ENCODE assay signal across 8 cellular contexts in the genomic region with DNA sequence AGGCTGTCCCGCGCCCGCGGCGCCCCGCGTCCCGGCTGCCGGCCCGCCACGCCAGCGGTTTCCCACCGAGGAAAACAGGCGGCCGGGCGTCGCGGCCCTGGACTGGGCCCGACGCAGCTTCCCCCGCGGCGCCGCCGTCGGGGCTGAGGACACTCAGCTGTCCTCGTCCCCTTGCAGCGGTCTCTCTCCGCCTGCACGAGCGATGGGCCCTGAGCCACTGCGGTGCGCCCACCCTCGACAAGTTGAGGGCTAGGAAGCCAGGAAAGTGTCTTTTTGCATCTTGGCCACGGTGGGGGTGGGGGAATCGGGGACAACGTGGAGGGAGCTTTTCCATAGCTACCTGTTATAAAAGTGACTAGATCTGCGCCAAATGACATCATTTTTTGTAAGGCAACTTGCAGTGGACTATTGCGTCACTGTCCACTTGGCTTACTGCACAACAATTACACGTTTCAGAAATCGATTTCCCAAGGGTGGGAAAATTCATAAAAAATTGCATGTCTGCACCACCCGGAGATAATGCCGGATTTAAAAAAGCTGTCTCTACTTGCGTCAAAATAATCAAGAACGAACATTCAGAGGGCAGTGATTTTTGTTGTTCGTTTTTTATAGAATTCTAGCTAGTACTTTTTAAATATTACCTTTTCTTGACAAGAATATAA. TPM values are rescaled to one million over a fixed set of nuclear protein-coding genes. Genes with fewer than 3 reads are reported as not detected.
DNase-seq lines count a peak whose midpoint lies in the region; ATAC-seq and TF ChIP-seq lines count a peak whose summit lies in the region.

No MANE protein-coding gene starts in this region.

- peak overlapping the region; percentile 73 for H3K4me3 ChIP-seq in AG04449 (ENCODE audit: low read depth, low read length)

- peak overlapping the region; percentile 73 for H3K4me3 Mint-ChIP-seq in MCF 10A (ENCODE audit: unreplicated experiment)

- intact Hi-C loops in MCF 10A (cut with micrococcal nuclease) = loop anchor here (1.0 to 2.0 kb wide), 2 partner anchors 28 to 117 kb away; partner anchors contain the start of genes CXorf58 and EIF2S3

- DNase-seq in AG04449 (ENCODE audit: low read depth, low spot score) (no peak), NCI-H446 treated with DMSO at 0.1 percent for 48 hours (lab: John Stamatoyannopoulos, UW) (peak; percentile 19), MCF 10A (ENCODE audit: unreplicated experiment) (peak; percentile 36)
- DNase-seq in stimulated activated naive CD8-positive, alpha-beta T cell treated with anti-CD3 and anti-CD28 coated beads, Interleukin-15, Interleukin-2, amounts not matched to agents 100 U/mL and 50 U/mL, for 24 hours = peak; percentile 37
- DNase-seq in stimulated activated CD4-positive, alpha-beta T cell treated with anti-CD3 and anti-CD28 coated beads, Interleukin-12 subunit alpha, Interleukin-12 subunit beta, amount 100 ng/mL, for 4 hours = no peak

- ATAC-seq in GM18505 (IDR thresholded peaks at IDR 0.05; ENCODE audit: unreplicated experiment) (peak; percentile 23), HG02938 (IDR thresholded peaks at IDR 0.05; ENCODE audit: unreplicated experiment) (peak; percentile 14)
- peak; percentile 16 for ATAC-seq in stimulated activated naive CD8-positive, alpha-beta T cell treated with anti-CD3 and anti-CD28 coated beads, Interleukin-15, Interleukin-2, amounts not matched to agents 100 U/mL and 50 U/mL, for 24 hours

- peak; percentile 43 for TF ChIP-seq POLR2A in GM18505 (IDR thresholded peaks at IDR 0.05; ENCODE audit: borderline replicate concordance, extremely low read depth, insufficient read depth, insufficient read length)

- BruUV-seq in MCF 10A (replicated peaks; lab: Mats Ljungman, UMichigan) = no TSS peak

- POLR2A ChIA-PET in AG04449 (lab: Yijun Ruan, JAX) (interaction anchor here (0.5 to 2.3 kb wide), 5 partner anchors 22 to 283 kb away, joined by 3 to 20 read pairs (median 4); partner anchors contain the start of genes ACOT9, EIF2S3 and SAT1), MCF 10A (lab: Yijun Ruan, JAX) (interaction anchor here (0.6 to 6.6 kb wide), 17 partner anchors 10 to 283 kb away, joined by 3 to 114 read pairs (median 3); partner anchors contain the start of genes ACOT9, APOO, CXorf58 and EIF2S3)

- CTCF ChIA-PET in AG04449 (lab: Yijun Ruan, JAX) = interaction anchor here (2.9 kb wide), 1 partner anchor 28 kb away, joined by 17 read pairs; the partner anchor contains the start of gene EIF2S3
- CTCF ChIA-PET in MCF 10A (lab: Yijun Ruan, JAX) = interaction anchor here (0.6 to 4.4 kb wide), 7 partner anchors 26 to 225 kb away, joined by 3 to 23 read pairs (median 3); partner anchors contain the start of gene EIF2S3

- H3K4me1 Mint-ChIP-seq in MCF 10A (ENCODE audit: insufficient read depth, unreplicated experiment) = no peaks in the 10 kb centered on the region

- H3K27ac Mint-ChIP-seq in MCF 10A (ENCODE audit: low read depth, unreplicated experiment) = peak overlapping the region; percentile 77

- no peaks in the 10 kb centered on the region for H3K9me3 Mint-ChIP-seq in MCF 10A (ENCODE audit: unreplicated experiment)

- H3K36me3 Mint-ChIP-seq in MCF 10A (ENCODE audit: insufficient read depth, unreplicated experiment) = peaks cover 7% of the 10 kb centered on the region

- no peaks in the 10 kb centered on the region for H3K27me3 ChIP-seq in layer of hippocampus (ENCODE audit: control insufficient read depth, insufficient read depth, low read length)

- TF ChIP-seq CTCF in AG04449 (IDR thresholded peaks at IDR 0.05; ENCODE audit: insufficient read depth, low read length, missing control alignments) (no peak), MCF 10A (IDR thresholded peaks at IDR 0.05; ENCODE audit: unreplicated experiment) (no peak)

- peak overlapping the region; percentile 85 for H3K27ac ChIP-seq in layer of hippocampus (ENCODE audit: low read depth, low read length)

- H3K27me3 Mint-ChIP-seq in MCF 10A (ENCODE audit: insufficient read depth, unreplicated experiment) = peaks cover 41% of the 10 kb centered on the region

RNA-seq across cellular contexts. Expression of gene KLHL15, which starts 1.1 kb away (rescaled TPM):
- 4.8 and 5.6 TPM in 2 replicates for total RNA-seq in MCF 10A (2022)

RNA-seq across cellular contexts. Expression of gene EIF2S3, which starts 28.9 kb away (rescaled TPM):
- 354 and 391 TPM in 2 replicates for total RNA-seq in MCF 10A (2022)

Comparison
In these comparisons a context has a peak if more than half of its experiments do, and no peak if none do; other contexts are left out.
1. DNase-seq: peak in NCI-H446 treated with DMSO at 0.1 percent for 48 hours (single experiment), MCF 10A (single experiment) and stimulated activated naive CD8-positive, alpha-beta T cell treated with anti-CD3 and anti-CD28 coated beads, Interleukin-15, Interleukin-2, amounts not matched to agents 100 U/mL and 50 U/mL, for 24 hours (single experiment); none in AG04449 (single experiment) and stimulated activated CD4-positive, alpha-beta T cell treated with anti-CD3 and anti-CD28 coated beads, Interleukin-12 subunit alpha, Interleukin-12 subunit beta, amount 100 ng/mL, for 4 hours (single experiment).
2. Peak in every context shown above with its lines, with median percentiles within 50 percentile points of each other: ATAC-seq.